1 cellular context compared by ENCODE assay signal in the genomic region with DNA sequence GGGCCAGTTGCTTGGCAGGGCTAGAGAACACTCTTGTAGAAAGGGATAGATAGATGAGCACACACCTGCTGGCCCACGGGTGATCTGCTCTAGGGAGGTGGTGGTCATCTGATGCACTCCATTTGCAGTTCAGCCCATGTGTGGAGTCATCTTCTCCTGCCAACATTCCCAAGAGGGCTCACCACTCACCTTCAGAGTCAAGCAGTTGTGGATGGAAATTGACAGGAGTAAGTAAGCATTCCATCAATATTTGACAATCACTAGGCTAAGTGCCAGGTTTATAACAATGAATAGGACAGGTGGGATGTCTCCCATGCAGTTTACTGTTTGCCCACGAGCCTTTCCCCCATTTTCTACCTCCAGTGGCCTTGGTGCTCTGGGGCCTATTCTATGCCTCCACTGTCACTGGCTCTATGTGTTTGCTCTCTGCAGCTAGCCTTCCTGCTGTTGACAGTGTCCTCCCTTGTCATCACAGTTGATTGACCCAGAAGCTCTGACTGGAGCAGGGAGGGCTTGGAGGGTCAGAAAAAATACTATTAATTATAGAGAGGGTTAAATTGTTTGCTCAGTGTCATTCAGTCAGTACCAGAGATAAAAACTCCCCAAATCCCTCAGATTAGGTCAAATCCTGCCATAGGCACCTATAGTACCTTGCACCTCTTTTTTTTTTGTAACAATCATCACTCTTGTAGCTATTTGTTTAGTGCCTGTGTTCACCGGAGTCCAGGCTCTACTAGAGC.
TF ChIP-seq lines count a peak whose summit lies in the region.

No MANE protein-coding gene starts in this region.

TF ChIP-seq in HepG2, 621 proteins besides CTCF, POLR2A, EP300 and RAD21 (continued from another document and continues in another):
- peak; percentile 77; the same call in 1 of the 2 replicates for TF ChIP-seq ZNF710 (CRISPR knock-in tag; IDR thresholded peaks at IDR 0.05; ENCODE audit: borderline replicate concordance)
- no peak for TF ChIP-seq U2AF1 (optimal IDR thresholded peaks at IDR 0.05; ENCODE audit: low read depth, low read length)
- peak; percentile 82 for TF ChIP-seq MEIS1 (CRISPR knock-in tag; IDR thresholded peaks at IDR 0.05; ENCODE audit: borderline replicate concordance)
- TF ChIP-seq CREB1 (IDR thresholded peaks at IDR 0.05), result no peak
- no peak for TF ChIP-seq CREB1 (CRISPR knock-in tag; IDR thresholded peaks at IDR 0.05)
- peak; percentile 67 for TF ChIP-seq POGZ (CRISPR knock-in tag; IDR thresholded peaks at IDR 0.05)
- TF ChIP-seq ATF1 (CRISPR knock-in tag; IDR thresholded peaks at IDR 0.05), result peak; percentile 49; the same call in 1 of the 2 replicates
- TF ChIP-seq ZFP37 (CRISPR knock-in tag; IDR thresholded peaks at IDR 0.05; ENCODE audit: borderline replicate concordance), result peak; percentile 70; the same call in 1 of the 2 replicates
- no peak for TF ChIP-seq ZMAT5 (CRISPR knock-in tag; IDR thresholded peaks at IDR 0.05; ENCODE audit: borderline replicate concordance, low read depth)
- peak; percentile 25; the same call in 1 of the 2 replicates for TF ChIP-seq BCL6 (CRISPR knock-in tag; IDR thresholded peaks at IDR 0.05)
- TF ChIP-seq, protein P1, sequence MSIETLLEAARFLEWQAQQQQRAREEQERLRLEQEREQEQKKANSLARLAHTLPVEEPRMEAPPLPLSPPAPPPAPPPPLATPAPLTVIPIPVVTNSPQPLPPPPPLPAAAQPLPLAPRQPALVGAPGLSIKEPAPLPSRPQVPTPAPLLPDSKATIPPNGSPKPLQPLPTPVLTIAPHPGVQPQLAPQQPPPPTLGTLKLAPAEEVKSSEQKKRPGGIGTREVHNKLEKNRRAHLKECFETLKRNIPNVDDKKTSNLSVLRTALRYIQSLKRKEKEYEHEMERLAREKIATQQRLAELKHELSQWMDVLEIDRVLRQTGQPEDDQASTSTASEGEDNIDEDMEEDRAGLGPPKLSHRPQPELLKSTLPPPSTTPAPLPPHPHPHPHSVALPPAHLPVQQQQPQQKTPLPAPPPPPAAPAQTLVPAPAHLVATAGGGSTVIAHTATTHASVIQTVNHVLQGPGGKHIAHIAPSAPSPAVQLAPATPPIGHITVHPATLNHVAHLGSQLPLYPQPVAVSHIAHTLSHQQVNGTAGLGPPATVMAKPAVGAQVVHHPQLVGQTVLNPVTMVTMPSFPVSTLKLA (IDR thresholded peaks at IDR 0.05), result peak; percentile 11; the same call in 1 of the 2 replicates
- peak; percentile 48; the same call in 1 of the 2 replicates for TF ChIP-seq ZNF607 (CRISPR knock-in tag; IDR thresholded peaks at IDR 0.05; ENCODE audit: borderline replicate concordance)
- peak in 1 of 2 experiments; percentile 40; a peak in 1 of 4 replicates for TF ChIP-seq KLF16 (CRISPR knock-in tag; IDR thresholded peaks at IDR 0.05)
- TF ChIP-seq HMGA1 (CRISPR knock-in tag; conservative IDR thresholded peaks at IDR 0.05), result no peak
- TF ChIP-seq SALL1 (CRISPR knock-in tag; IDR thresholded peaks at IDR 0.05), result peak; percentile 97
- TF ChIP-seq ASH2L (IDR thresholded peaks at IDR 0.05; ENCODE audit: insufficient read length, low read depth, low read length), result no peak
- TF ChIP-seq ARID4A (CRISPR knock-in tag; IDR thresholded peaks at IDR 0.05; ENCODE audit: borderline replicate concordance), result no peak; the same call in 1 of the 2 replicates
- no peak for TF ChIP-seq ZNF260 (CRISPR knock-in tag; IDR thresholded peaks at IDR 0.05; ENCODE audit: borderline replicate concordance, low read depth)
- no peak for TF ChIP-seq KLF6 (CRISPR knock-in tag; IDR thresholded peaks at IDR 0.05)
- TF ChIP-seq ZNF687 (CRISPR knock-in tag; IDR thresholded peaks at IDR 0.05), result no peak; the same call in 1 of the 2 replicates
- TF ChIP-seq ZNF337 (CRISPR knock-in tag; IDR thresholded peaks at IDR 0.05; ENCODE audit: borderline replicate concordance, low read depth), result no peak
- peak; percentile 98 for TF ChIP-seq ZNF644 (CRISPR knock-in tag; IDR thresholded peaks at IDR 0.05; ENCODE audit: low read depth)
- TF ChIP-seq ZNF121 (CRISPR knock-in tag; IDR thresholded peaks at IDR 0.05), result 0 out of 2 replicates have a peak, but pooled peaks have one; percentile 18
- peak; percentile 65 for TF ChIP-seq ZEB1 (IDR thresholded peaks at IDR 0.05; ENCODE audit: insufficient replicate concordance, low read depth)
- TF ChIP-seq, protein P2, sequence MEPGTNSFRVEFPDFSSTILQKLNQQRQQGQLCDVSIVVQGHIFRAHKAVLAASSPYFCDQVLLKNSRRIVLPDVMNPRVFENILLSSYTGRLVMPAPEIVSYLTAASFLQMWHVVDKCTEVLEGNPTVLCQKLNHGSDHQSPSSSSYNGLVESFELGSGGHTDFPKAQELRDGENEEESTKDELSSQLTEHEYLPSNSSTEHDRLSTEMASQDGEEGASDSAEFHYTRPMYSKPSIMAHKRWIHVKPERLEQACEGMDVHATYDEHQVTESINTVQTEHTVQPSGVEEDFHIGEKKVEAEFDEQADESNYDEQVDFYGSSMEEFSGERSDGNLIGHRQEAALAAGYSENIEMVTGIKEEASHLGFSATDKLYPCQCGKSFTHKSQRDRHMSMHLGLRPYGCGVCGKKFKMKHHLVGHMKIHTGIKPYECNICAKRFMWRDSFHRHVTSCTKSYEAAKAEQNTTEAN (CRISPR knock-in tag; conservative IDR thresholded peaks at IDR 0.05), result 0 out of 2 replicates have a peak, but pooled peaks have one; percentile 56
- peak; percentile 31; the same call in 1 of the 2 replicates for TF ChIP-seq CBFB (CRISPR knock-in tag; IDR thresholded peaks at IDR 0.05)
- no peak for TF ChIP-seq ZBTB33 (CRISPR knock-in tag; IDR thresholded peaks at IDR 0.05)
- no peak for TF ChIP-seq ARNT (IDR thresholded peaks at IDR 0.05)
- peak; percentile 29; the same call in 1 of the 2 replicates for TF ChIP-seq GATAD1 (CRISPR knock-in tag; IDR thresholded peaks at IDR 0.05)
- no peak for TF ChIP-seq PRPF4 (IDR thresholded peaks at IDR 0.05; ENCODE audit: low read depth, low read length, poor library complexity, severe bottlenecking)
- TF ChIP-seq ZMAT3 (CRISPR knock-in tag; conservative IDR thresholded peaks at IDR 0.05), result peak; percentile 70; the same call in 1 of the 2 replicates
- 0 out of 2 replicates have a peak, but pooled peaks have one; percentile 17 for TF ChIP-seq ZNF614 (CRISPR knock-in tag; IDR thresholded peaks at IDR 0.05; ENCODE audit: borderline replicate concordance)
- peak; percentile 74; the same call in 1 of the 2 replicates for TF ChIP-seq PHF21A (CRISPR knock-in tag; IDR thresholded peaks at IDR 0.05)
- TF ChIP-seq SP140L (CRISPR knock-in tag; IDR thresholded peaks at IDR 0.05; ENCODE audit: borderline replicate concordance), result peak; percentile 51; the same call in 1 of the 2 replicates
- peak; percentile 88 for TF ChIP-seq RXRB (CRISPR knock-in tag; IDR thresholded peaks at IDR 0.05; ENCODE audit: borderline replicate concordance)
- TF ChIP-seq ZNF3 (CRISPR knock-in tag; IDR thresholded peaks at IDR 0.05), result peak; percentile 67; the same call in 1 of the 2 replicates
- TF ChIP-seq RBM22 (optimal IDR thresholded peaks at IDR 0.05; ENCODE audit: low read length), result no peak
